Comparison of ENCODE assay signal across 14 cellular contexts in the genomic region with DNA sequence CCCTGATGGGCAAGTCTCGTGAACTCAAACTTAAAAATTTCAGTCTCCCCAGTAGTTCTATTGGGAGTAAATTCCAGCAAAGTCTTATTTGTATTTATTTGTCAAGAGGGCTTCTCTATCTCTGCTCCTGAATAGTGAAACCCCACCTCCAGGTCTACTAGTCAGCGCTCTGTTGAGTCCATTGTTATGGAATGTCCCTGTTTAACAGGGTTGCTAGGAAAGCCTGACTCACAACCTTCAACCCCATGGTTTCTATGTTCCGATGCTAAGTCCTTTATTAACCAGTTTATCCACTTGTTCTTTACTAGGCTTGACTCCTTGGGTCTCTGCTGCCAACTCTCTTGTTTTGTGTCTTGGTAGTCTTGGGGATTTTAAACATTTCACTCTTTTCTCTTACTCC.
A peak's percentile ranks its signal among the peaks of the same experiment; 100 is the strongest.
DNase-seq lines count a peak whose midpoint lies in the region; ATAC-seq and TF ChIP-seq lines count a peak whose summit lies in the region.
"Had no signal": no experiment of that assay in that cellular context is flagged by ENCODE, and none has a peak within 500 bp of the region (broad histone marks: within the 10 kb centered on the region; RNA-seq: fewer than 3 reads in every experiment).

No MANE protein-coding gene starts in this region.

- H3K27me3 ChIP-seq in brain microvascular endothelial cell (replicated peaks) = no peaks in the 10 kb centered on the region

- CTCF ChIA-PET in OCI-LY7 (lab: Charles Lee; ENCODE audit: unreplicated experiment) = no interaction called here

- H3K9me3 Mint-ChIP-seq in progenitor cell of endocrine pancreas (ENCODE audit: low read depth) = no peaks in the 10 kb centered on the region
- H3K9me3 Mint-ChIP-seq: nephron had no signal

- no peaks in the 10 kb centered on the region for H3K4me1 ChIP-seq in OCI-LY7 (ENCODE audit: insufficient read depth, low read length, poor library complexity, severe bottlenecking)
- H3K4me1 ChIP-seq: Caco-2 had no signal

- H3K36me3 ChIP-seq in brain microvascular endothelial cell (replicated peaks) = no peaks in the 10 kb centered on the region
- no peaks in the 10 kb centered on the region for H3K36me3 ChIP-seq in OCI-LY7 (ENCODE audit: insufficient read depth, low read length)

- DNase-seq in HT-29 (ENCODE audit: low spot score) = peak; percentile 4
- DNase-seq in brain microvascular endothelial cell = peak; percentile 88
- peak; percentile 74 for DNase-seq in iPS-NIHi7 (ENCODE audit: extremely low spot score)
- no peak for DNase-seq in posterior vena cava (ENCODE audit: low spot score)
- DNase-seq in progenitor cell of endocrine pancreas (ENCODE audit: low spot score, unreplicated experiment) = no peak
- DNase-seq in OCI-LY7 (ENCODE audit: low spot score) = no peak
- DNase-seq: activated CD4-positive, alpha-beta memory T cell treated with anti-CD3 and anti-CD28 coated beads, Interleukin-2, amount 10 ng/mL, durations not matched to agents 7 days and 5 days; Caco-2; NCI-H345; T-helper 2 cell had no signal

- H3K9me3 ChIP-seq in OCI-LY7 (ENCODE audit: low read length) = no peaks in the 10 kb centered on the region
- H3K9me3 ChIP-seq: Caco-2 had no signal

- no peaks in the 10 kb centered on the region for H3K79me2 ChIP-seq in OCI-LY7 (ENCODE audit: insufficient read depth, low read depth, low read length)

- in situ Hi-C loops in brain microvascular endothelial cell (cut with HindIII; ENCODE audit: low pct_ligation_motif_present, low sequenced_read_pairs) = no loop called here

- intact Hi-C loops in posterior vena cava (cut with DNase I) (loop anchor here in 1 of 2 donors (5.0 kb wide), 1 partner anchor 58 kb away; no protein-coding TSS in a partner anchor), OCI-LY7 (cut with micrococcal nuclease; ENCODE audit: unreplicated experiment) (no loop called here)

- H3K36me3 Mint-ChIP-seq in progenitor cell of endocrine pancreas (ENCODE audit: insufficient read depth) = no peaks in the 10 kb centered on the region

- ATAC-seq in HG03520 (IDR thresholded peaks at IDR 0.05; ENCODE audit: unreplicated experiment) = no peak
- ATAC-seq: Panc1 had no signal

- H3K4me2 ChIP-seq in OCI-LY7 (ENCODE audit: low read length) = no peak overlapping the region

- H3K4me3 ChIP-seq in brain microvascular endothelial cell (ENCODE audit: low read depth, low read length) = no peak overlapping the region
- H3K4me3 ChIP-seq in OCI-LY7 (ENCODE audit: low read depth, low read length, poor library complexity, severe bottlenecking) = no peak overlapping the region

- TF ChIP-seq CTCF in brain microvascular endothelial cell (IDR thresholded peaks at IDR 0.05; ENCODE audit: low read depth, low read length, missing control alignments) (no peak), progenitor cell of endocrine pancreas (IDR thresholded peaks at IDR 0.05; ENCODE audit: unreplicated experiment) (no peak), OCI-LY7 (conservative IDR thresholded peaks at IDR 0.05; ENCODE audit: low read length) (no peak)

- H3K4me1 Mint-ChIP-seq in progenitor cell of endocrine pancreas (ENCODE audit: low read depth) = no peaks in the 10 kb centered on the region
- H3K4me1 Mint-ChIP-seq: activated CD4-positive, alpha-beta memory T cell treated with anti-CD3 and anti-CD28 coated beads, Interleukin-2, amount 10 ng/mL, durations not matched to agents 7 days and 5 days had no signal

- H3K27ac ChIP-seq in brain microvascular endothelial cell = no peak overlapping the region
- H3K27ac ChIP-seq in OCI-LY7 (ENCODE audit: low read depth, low read length, poor library complexity, severe bottlenecking) = no peak overlapping the region
- H3K27ac ChIP-seq: HL-60 had no signal

- BruUV-seq in OCI-LY7 (replicated peaks; lab: Mats Ljungman, UMichigan) = no TSS peak

- POLR2A ChIA-PET in OCI-LY7 (lab: Charles Lee) = no interaction called here

- no peak overlapping the region for H2AFZ ChIP-seq in OCI-LY7 (ENCODE audit: low read length)

- peaks cover 20% of the 10 kb centered on the region for H3K27me3 Mint-ChIP-seq in progenitor cell of endocrine pancreas
- H3K27me3 Mint-ChIP-seq: activated CD4-positive, alpha-beta memory T cell treated with anti-CD3 and anti-CD28 coated beads, Interleukin-2, amount 10 ng/mL, durations not matched to agents 7 days and 5 days had no signal

- no peak overlapping the region for H3K4me3 Mint-ChIP-seq in progenitor cell of endocrine pancreas (ENCODE audit: low read depth)
- H3K4me3 Mint-ChIP-seq: activated CD4-positive, alpha-beta memory T cell treated with anti-CD3 and anti-CD28 coated beads, Interleukin-2, amount 10 ng/mL, durations not matched to agents 7 days and 5 days; nephron had no signal

- no peaks in the 10 kb centered on the region for H4K20me1 ChIP-seq in OCI-LY7 (ENCODE audit: insufficient read depth, low read length)

- H3K27ac Mint-ChIP-seq in progenitor cell of endocrine pancreas = no peak overlapping the region
- H3K27ac Mint-ChIP-seq: activated CD4-positive, alpha-beta memory T cell treated with anti-CD3 and anti-CD28 coated beads, Interleukin-2, amount 10 ng/mL, durations not matched to agents 7 days and 5 days; nephron had no signal

- H3K9me2 ChIP-seq in OCI-LY7 (ENCODE audit: insufficient read depth, low read length) = no peaks in the 10 kb centered on the region; the same call in 1 of the 2 replicates

Comparison
In these comparisons a context has a peak if more than half of its experiments do, and no peak if none do; other contexts are left out.
1. DNase-seq: peak in HT-29 (single experiment), brain microvascular endothelial cell (single experiment) and iPS-NIHi7 (single experiment); none in posterior vena cava (single experiment), progenitor cell of endocrine pancreas (single experiment) and OCI-LY7 (single experiment).